Comparison of ENCODE assay signal across 16 cellular contexts in the genomic region with DNA sequence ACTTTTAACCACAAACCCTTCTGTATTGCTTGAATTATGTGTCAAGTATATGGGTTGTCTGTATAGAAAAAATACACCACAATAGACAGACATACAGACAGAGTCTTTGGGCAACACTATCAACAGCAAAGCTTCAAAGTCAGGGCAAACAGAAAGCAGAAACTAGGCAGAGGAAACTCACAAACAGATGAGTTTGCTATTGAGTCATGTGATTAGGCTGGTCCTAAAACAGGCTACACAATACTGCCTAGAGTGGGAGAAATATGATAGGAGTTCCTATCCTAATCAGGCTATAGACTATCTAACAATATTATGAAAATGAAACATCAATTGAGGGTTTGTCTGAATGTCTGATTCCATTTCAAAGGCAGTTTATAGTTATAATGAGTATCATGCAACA.
DNase-seq lines count a peak whose midpoint lies in the region; ATAC-seq lines count a peak whose summit lies in the region.
"Had no signal": no experiment of that assay in that cellular context is flagged by ENCODE, and none has a peak within 500 bp of the region (broad histone marks: within the 10 kb centered on the region; RNA-seq: fewer than 3 reads in every experiment).

No MANE protein-coding gene starts in this region.

- DNase-seq in RPMI7951 (ENCODE audit: low read depth) (peak; percentile 6), myocyte (ENCODE audit: low read depth) (peak; percentile 39), NCI-H1092 (lab: John Stamatoyannopoulos, UW) (no peak)
- DNase-seq: Calu3; CD4-positive, alpha-beta T cell; H9; NCI-H1048; NCI-H1694; NCI-H2171 treated with DMSO at 0.1 percent for 48 hours; NCI-H510A; SJCRH30 had no signal

- peak; percentile 70 for ATAC-seq in GM18867 (IDR thresholded peaks at IDR 0.05; ENCODE audit: unreplicated experiment)
- peak; percentile 45 for ATAC-seq in HG02678 (IDR thresholded peaks at IDR 0.05; ENCODE audit: unreplicated experiment)
- no peak for ATAC-seq in GM18870 (IDR thresholded peaks at IDR 0.05; ENCODE audit: unreplicated experiment)
- ATAC-seq in HG03135 (IDR thresholded peaks at IDR 0.05; ENCODE audit: unreplicated experiment): no peak
- ATAC-seq: K562 had no signal

Comparison
In these comparisons a context has a peak if more than half of its experiments do, and no peak if none do; other contexts are left out.
1. ATAC-seq: peak in GM18867 (single experiment) and HG02678 (single experiment); none in GM18870 (single experiment) and HG03135 (single experiment).